20 cellular contexts compared by ENCODE assay signal in genomic region chr3:57911588-57911987, GRCh38.
DNase-seq lines count a peak whose midpoint lies in the region; ATAC-seq, FAIRE-seq and TF ChIP-seq lines count a peak whose summit lies in the region.
"Had no signal": no experiment of that assay in that cellular context is flagged by ENCODE, and none has a peak within 500 bp of the region (broad histone marks: within the 10 kb centered on the region; RNA-seq: fewer than 3 reads in every experiment).

No MANE protein-coding gene starts in this region.

- peaks cover 10% of the 10 kb centered on the region for H3F3A ChIP-seq in GM23248 (ENCODE audit: insufficient read depth)

- H3K27ac Mint-ChIP-seq in progenitor cell of endocrine pancreas, result no peak overlapping the region
- H3K27ac Mint-ChIP-seq: activated naive CD8-positive, alpha-beta T cell; activated T-cell treated with anti-CD3 and anti-CD28 coated beads, Interleukin-2, amount 50 U/mL, for 72 hours; H9 had no signal

- no peak overlapping the region for H2AFZ ChIP-seq in GM23248
- H2AFZ ChIP-seq in endothelial cell of umbilical vein (ENCODE audit: low read depth, low read length), result no peak overlapping the region

- POLR2A ChIA-PET in endothelial cell of umbilical vein (lab: Charles Lee), result no interaction called here

- peak overlapping the region; percentile 18 for H3K4me2 ChIP-seq in GM23248 (ENCODE audit: unreplicated experiment)
- peak overlapping the region; percentile 62 for H3K4me2 ChIP-seq in endothelial cell of umbilical vein (ENCODE audit: insufficient read depth, low read length)

- CTCF ChIA-PET in endothelial cell of umbilical vein (lab: Charles Lee), result interaction anchor here (0.6 to 3.5 kb wide), 12 partner anchors 9 to 514 kb away, joined by 3 to 26 read pairs (median 3); no protein-coding TSS in a partner anchor

- TF ChIP-seq CTCF in endothelial cell of umbilical vein (IDR thresholded peaks at IDR 0.05; ENCODE audit: extremely low read depth in 1 of 2, insufficient read depth in 1 of 2, low read depth in 1 of 2, low read length in 2 of 2), result no peak
- TF ChIP-seq CTCF in progenitor cell of endocrine pancreas (IDR thresholded peaks at IDR 0.05; ENCODE audit: unreplicated experiment), result no peak

- ATAC-seq in stimulated activated naive CD8-positive, alpha-beta T cell treated with anti-CD3 and anti-CD28 coated beads, Interleukin-15, Interleukin-2, amounts not matched to agents 100 U/mL and 50 U/mL, for 24 hours, result no peak
- ATAC-seq: activated T-cell treated with anti-CD3 and anti-CD28 coated beads, Interleukin-2, amount 50 U/mL, for 72 hours; Right ventricle myocardium inferior; sciatic nerve had no signal

- H4K20me1 ChIP-seq in GM23248 (ENCODE audit: insufficient read depth) (no peaks in the 10 kb centered on the region), endothelial cell of umbilical vein (replicated peaks; ENCODE audit: control insufficient read depth, extremely low read depth, insufficient read depth, low read length) (no peaks in the 10 kb centered on the region)

- dilution Hi-C loops in endothelial cell of umbilical vein (cut with MboI; ENCODE audit: extremely low pct_ligation_motif_present, low sequenced_read_pairs), result no loop called here

- no peak overlapping the region for H3K4me3 Mint-ChIP-seq in progenitor cell of endocrine pancreas (ENCODE audit: low read depth)
- H3K4me3 Mint-ChIP-seq: activated naive CD8-positive, alpha-beta T cell; activated T-cell treated with anti-CD3 and anti-CD28 coated beads, Interleukin-2, amount 50 U/mL, for 72 hours; H9 had no signal

- no peaks in the 10 kb centered on the region for H3K27me3 Mint-ChIP-seq in progenitor cell of endocrine pancreas
- H3K27me3 Mint-ChIP-seq: activated naive CD8-positive, alpha-beta T cell had no signal

- peak; percentile 60 for FAIRE-seq in endothelial cell of umbilical vein (lab: Jason Lieb, UNC)

- H3K9me3 ChIP-seq in GM23248 (ENCODE audit: low read depth), result no peaks in the 10 kb centered on the region
- no peaks in the 10 kb centered on the region for H3K9me3 ChIP-seq in endothelial cell of umbilical vein (replicated peaks; ENCODE audit: control insufficient read depth, insufficient read depth, low read length)
- H3K9me3 ChIP-seq: neutrophil, vagina had no signal

- intact Hi-C loops in endothelial cell of umbilical vein (cut with micrococcal nuclease), result loop anchor here (5.0 kb wide), 1 partner anchor 44 kb away; no protein-coding TSS in a partner anchor

- H3K27me3 ChIP-seq in GM23248 (replicated peaks; ENCODE audit: insufficient read depth) (no peaks in the 10 kb centered on the region), endothelial cell of umbilical vein (ENCODE audit: control insufficient read depth in 2 of 2, insufficient read depth in 2 of 2, low read length in 2 of 2) (no peaks in the 10 kb centered on the region)
- H3K27me3 ChIP-seq: neutrophil, vagina had no signal

- H3K36me3 ChIP-seq in GM23248 (ENCODE audit: low read depth), result peaks cover 15% of the 10 kb centered on the region; the same call in 1 of the 2 replicates
- peaks cover 3 to 7% of the 10 kb centered on the region in 2 experiments for H3K36me3 ChIP-seq in endothelial cell of umbilical vein (ENCODE audit: control insufficient read depth in 2 of 2, extremely low read depth in 1 of 2, insufficient read depth in 2 of 2, low read length in 2 of 2)

- H3K9ac ChIP-seq in GM23248 (no peak overlapping the region), endothelial cell of umbilical vein (replicated peaks; ENCODE audit: extremely low read depth, insufficient read depth, low read length) (no peak overlapping the region)

- BruUV-seq in endothelial cell of umbilical vein (replicated peaks; lab: Mats Ljungman, UMichigan), result no TSS peak

- WGBS in GM23248 (ENCODE audit: low coverage in 1 of 2, low lambda C conversion rate in 2 of 2, missing lambda C conversion rate in 2 of 2), 2 experiments, result 28 to 29% methylated on average over 2 of the region's 2 CpGs

- H3K9me1 ChIP-seq in endothelial cell of umbilical vein (replicated peaks; ENCODE audit: control insufficient read depth, extremely low read depth, insufficient read depth, low read length), result no peaks in the 10 kb centered on the region

- no peak for TF ChIP-seq POLR2A in endothelial cell of umbilical vein (IDR thresholded peaks at IDR 0.05; ENCODE audit: low read depth, low read length)

- H3K9me2 ChIP-seq in GM23248 (ENCODE audit: insufficient read depth), result no peaks in the 10 kb centered on the region

- in situ Hi-C loops in GM23248 (cut with MboI), result no loop called here

- peaks cover 24% of the 10 kb centered on the region for H3K36me3 Mint-ChIP-seq in progenitor cell of endocrine pancreas (ENCODE audit: insufficient read depth)

- DNase-seq in GM23248, result peak; percentile 44
- peak; percentile 68 for DNase-seq in SW480 (ENCODE audit: low spot score)
- peak; percentile 23 for DNase-seq in endothelial cell of umbilical vein (ENCODE audit: low read depth, low spot score)
- DNase-seq in non-pigmented ciliary epithelial cell (ENCODE audit: low read depth), result peak; percentile 26
- no peak for DNase-seq in stimulated activated naive CD8-positive, alpha-beta T cell treated with anti-CD3 and anti-CD28 coated beads, Interleukin-15, Interleukin-2, amounts not matched to agents 100 U/mL and 50 U/mL, for 24 hours
- DNase-seq in NCI-H748 (lab: John Stamatoyannopoulos, UW; ENCODE audit: unreplicated experiment), result no peak
- no peak for DNase-seq in NCI-H1436 (lab: John Stamatoyannopoulos, UW)
- no peak for DNase-seq in progenitor cell of endocrine pancreas (ENCODE audit: low spot score, unreplicated experiment)
- DNase-seq: H9, hippocampal formation, MV-4-11, NCI-H2029, NCI-H510A had no signal

- H3K4me1 ChIP-seq in GM23248 (ENCODE audit: insufficient read depth) (peaks cover 16% of the 10 kb centered on the region), endothelial cell of umbilical vein (ENCODE audit: control insufficient read depth, extremely low read depth, insufficient read depth, low read length) (peaks cover 12% of the 10 kb centered on the region)
- H3K4me1 ChIP-seq: vagina had no signal

- H3K27ac ChIP-seq in GM23248, result no peak overlapping the region
- peak overlapping the region; percentile 18 for H3K27ac ChIP-seq in endothelial cell of umbilical vein (ENCODE audit: insufficient read depth, low read depth, low read length)
- H3K27ac ChIP-seq: neutrophil, vagina, WERI-Rb-1 had no signal

- H3K79me2 ChIP-seq in GM23248 (ENCODE audit: insufficient read depth) (no peaks in the 10 kb centered on the region), endothelial cell of umbilical vein (ENCODE audit: control insufficient read depth, insufficient read depth, low read length) (no peaks in the 10 kb centered on the region)

- H3K4me1 Mint-ChIP-seq in progenitor cell of endocrine pancreas (ENCODE audit: low read depth), result no peaks in the 10 kb centered on the region
- H3K4me1 Mint-ChIP-seq: H9 had no signal

- no peaks in the 10 kb centered on the region for H3K9me3 Mint-ChIP-seq in progenitor cell of endocrine pancreas (ENCODE audit: low read depth)
- H3K9me3 Mint-ChIP-seq: activated T-cell treated with anti-CD3 and anti-CD28 coated beads, Interleukin-2, amount 50 U/mL, for 72 hours; H9 had no signal

- H3K4me3 ChIP-seq in GM23248 (no peak overlapping the region), endothelial cell of umbilical vein (replicated peaks in 1 of 3; ENCODE audit: insufficient read depth in 1 of 3, low read depth in 1 of 3, low read length in 3 of 3) (no peak overlapping the region)
- H3K4me3 ChIP-seq: vagina had no signal

TF ChIP-seq in endothelial cell of umbilical vein, 7 proteins besides CTCF, POLR2A, EP300 and RAD21:
- TF ChIP-seq JUN (IDR thresholded peaks at IDR 0.05; ENCODE audit: borderline replicate concordance, insufficient read depth, insufficient read length, low read depth) (peak; percentile 8), FOS (IDR thresholded peaks at IDR 0.05; ENCODE audit: borderline replicate concordance, insufficient read depth, low read length) (peak; percentile 45)
- TF ChIP-seq, protein P1, sequence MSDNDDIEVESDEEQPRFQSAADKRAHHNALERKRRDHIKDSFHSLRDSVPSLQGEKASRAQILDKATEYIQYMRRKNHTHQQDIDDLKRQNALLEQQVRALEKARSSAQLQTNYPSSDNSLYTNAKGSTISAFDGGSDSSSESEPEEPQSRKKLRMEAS (IDR thresholded peaks at IDR 0.05; ENCODE audit: insufficient read depth, insufficient read length), result no peak

Comparison
In these comparisons a context has a peak if more than half of its experiments do, and no peak if none do; other contexts are left out.
1. DNase-seq: peak in GM23248 (single experiment), SW480 (single experiment), endothelial cell of umbilical vein (single experiment) and non-pigmented ciliary epithelial cell (single experiment); none in stimulated activated naive CD8-positive, alpha-beta T cell treated with anti-CD3 and anti-CD28 coated beads, Interleukin-15, Interleukin-2, amounts not matched to agents 100 U/mL and 50 U/mL, for 24 hours (single experiment), NCI-H748 (single experiment), NCI-H1436 (single experiment) and progenitor cell of endocrine pancreas (single experiment).